ENCODE assay signal across 16 cellular contexts in the genomic region with DNA sequence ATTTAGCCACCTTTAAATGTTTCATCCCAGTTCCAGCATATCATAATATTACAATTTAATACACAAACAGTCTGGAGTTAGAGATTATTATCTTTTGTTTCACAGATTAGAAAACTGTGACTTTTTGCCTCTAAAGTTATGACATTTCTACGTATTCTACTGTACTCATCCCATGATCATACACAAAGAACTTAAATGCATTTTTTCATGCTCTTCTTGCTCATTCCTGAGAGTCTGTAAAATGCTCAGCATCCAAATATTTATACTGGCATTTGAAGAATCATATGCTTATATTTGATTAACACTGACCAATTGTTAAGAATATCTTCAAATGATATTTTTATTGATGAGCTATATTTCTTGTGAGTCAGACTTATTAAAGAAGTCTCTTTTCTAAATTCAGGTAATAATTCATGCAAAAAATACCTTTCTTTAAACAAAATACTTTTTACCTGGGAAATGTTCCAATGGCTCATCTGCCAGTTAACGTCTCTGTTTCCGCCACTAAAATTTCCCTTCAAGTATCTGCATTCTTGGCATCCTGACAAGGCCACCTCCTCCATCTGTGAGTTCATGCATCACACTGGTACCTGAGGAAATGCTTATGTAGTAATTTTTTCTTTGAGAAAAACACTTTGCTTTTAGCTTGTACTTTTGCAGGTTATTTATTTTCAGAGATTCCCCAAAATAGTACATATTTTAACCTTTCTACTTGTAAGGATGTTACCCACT.
DNase-seq lines count a peak whose midpoint lies in the region; ATAC-seq and TF ChIP-seq lines count a peak whose summit lies in the region.
"Had no signal": no experiment of that assay in that cellular context is flagged by ENCODE, and none has a peak within 500 bp of the region (broad histone marks: within the 10 kb centered on the region; RNA-seq: fewer than 3 reads in every experiment).

No MANE protein-coding gene starts in this region.

- no peak for ATAC-seq in HG03521 (IDR thresholded peaks at IDR 0.05; ENCODE audit: unreplicated experiment)
- ATAC-seq: left colon had no signal

- H3K4me1 ChIP-seq in ACC112 (ENCODE audit: control insufficient read depth, insufficient read depth, low read length, unreplicated experiment) (peaks cover 38% of the 10 kb centered on the region), SK-N-SH (ENCODE audit: control insufficient read depth in 1 of 2, insufficient read depth in 2 of 2, low read depth in 1 of 2, low read length in 1 of 2) (peaks cover 0 to 46% of the 10 kb centered on the region in 2 experiments; a peak in 3 of 4 replicates)
- H3K4me1 ChIP-seq: adrenal gland, HAP-1 had no signal

- peaks cover 36% of the 10 kb centered on the region for H3F3A ChIP-seq in SK-N-SH (replicated peaks; ENCODE audit: insufficient read depth)

- H3K9me2 ChIP-seq in SK-N-SH = no peaks in the 10 kb centered on the region

- WGBS in SK-N-SH (ENCODE audit: low lambda C conversion rate) = 12% methylated on average over 3 of the region's 3 CpGs

- H3K79me2 ChIP-seq in ACC112 (ENCODE audit: control insufficient read depth, insufficient read depth, low read length, unreplicated experiment) (no peaks in the 10 kb centered on the region), SK-N-SH (ENCODE audit: insufficient read depth) (no peaks in the 10 kb centered on the region)

- H3K4me3 ChIP-seq in ACC112 (ENCODE audit: low read depth, low read length) (peak overlapping the region; percentile 4; the same call in 1 of the 2 replicates), SK-N-SH (ENCODE audit: low read depth in 2 of 2, low read length in 1 of 2) (no peak overlapping the region; a peak in 1 of 4 replicates), fibroblast of pulmonary artery (replicated peaks; ENCODE audit: low read depth, low read length) (no peak overlapping the region)
- H3K4me3 ChIP-seq: adrenal gland, HAP-1, ovary, PC-9, spleen had no signal

- peak overlapping the region; percentile 51 for H3K4me2 ChIP-seq in SK-N-SH
- H3K4me2 ChIP-seq: PC-9 had no signal

- H3K27ac ChIP-seq in ACC112 (ENCODE audit: low read depth, low read length) = peak overlapping the region; percentile 41
- peak overlapping the region; percentile 68 to 94; a peak in 3 of 4 replicates for H3K27ac ChIP-seq in SK-N-SH (ENCODE audit: low read depth in 2 of 2, low read length in 1 of 2)
- H3K27ac ChIP-seq: adrenal gland, ovary, PC-9, spleen had no signal

- H3K36me3 ChIP-seq in ACC112 (ENCODE audit: insufficient read depth, low read length) = no peaks in the 10 kb centered on the region
- no peaks in the 10 kb centered on the region for H3K36me3 ChIP-seq in SK-N-SH (replicated peaks in 1 of 2; ENCODE audit: control insufficient read depth in 1 of 2, insufficient read depth in 2 of 2, low read length in 1 of 2)
- H3K36me3 ChIP-seq: adrenal gland, HAP-1, ovary, spleen had no signal

- H3K27me3 ChIP-seq in ACC112 (ENCODE audit: insufficient read depth, low read length) (no peaks in the 10 kb centered on the region), SK-N-SH (ENCODE audit: insufficient read depth) (no peaks in the 10 kb centered on the region)
- H3K27me3 ChIP-seq: adrenal gland, ovary, spleen had no signal

- no peaks in the 10 kb centered on the region for H3K9me3 ChIP-seq in SK-N-SH
- H3K9me3 ChIP-seq: adrenal gland, HAP-1, ovary, spleen had no signal

- peak overlapping the region; percentile 46 for H2AFZ ChIP-seq in ACC112 (ENCODE audit: low read length, unreplicated experiment)
- peak overlapping the region; percentile 20; the same call in 1 of the 2 replicates for H2AFZ ChIP-seq in SK-N-SH (ENCODE audit: low read depth)
- H2AFZ ChIP-seq: PC-9 had no signal

- peak in 1 of 2 experiments; percentile 60; a peak in 1 of 4 replicates for TF ChIP-seq EP300 in SK-N-SH (IDR thresholded peaks at IDR 0.05; ENCODE audit: borderline replicate concordance in 1 of 2, low read depth in 1 of 2, low read length in 1 of 2)

- DNase-seq in EL = peak; percentile 47
- DNase-seq in SK-N-SH = no peak
- DNase-seq in fibroblast of pulmonary artery (ENCODE audit: low read depth) = peak; percentile 47
- no peak for DNase-seq in cortex of kidney (lab: John Stamatoyannopoulos, UW)
- DNase-seq in NCI-H1048 (lab: John Stamatoyannopoulos, UW) = no peak
- no peak for DNase-seq in hypothalamus (lab: John Stamatoyannopoulos, UW)
- DNase-seq: adrenal gland, DMS79 treated with DMSO at 0.1 percent for 48 hours, left colon, NCI-H510A treated with DMSO at 0.1 percent for 48 hours, ovary, PC-9, spleen had no signal

- peak overlapping the region; percentile 61 for H3K9ac ChIP-seq in SK-N-SH

- no peak for TF ChIP-seq RAD21 in SK-N-SH (IDR thresholded peaks at IDR 0.05; ENCODE audit: low read length)

- no peaks in the 10 kb centered on the region for H4K20me1 ChIP-seq in SK-N-SH (ENCODE audit: insufficient read depth)

- CTCF ChIA-PET in SK-N-SH (lab: Yijun Ruan, JAX) = interaction anchor here (0.7 kb wide), 1 partner anchor 89 kb away, joined by 3 read pairs; no protein-coding TSS in a partner anchor

- no peak for TF ChIP-seq CTCF in SK-N-SH (IDR thresholded peaks at IDR 0.05)
- no peak for TF ChIP-seq CTCF in fibroblast of pulmonary artery (IDR thresholded peaks at IDR 0.05; ENCODE audit: low read length, missing control alignments)

- POLR2A ChIA-PET in SK-N-SH (lab: Yijun Ruan, JAX) = no interaction called here

TF ChIP-seq in SK-N-SH, 30 proteins besides CTCF, POLR2A, EP300 and RAD21 (continues in another document):
- TF ChIP-seq GABPA (IDR thresholded peaks at IDR 0.05; ENCODE audit: low read depth) = no peak
- TF ChIP-seq CHD2 (IDR thresholded peaks at IDR 0.05; ENCODE audit: low read length, partially characterized antibody) = no peak
- no peak for TF ChIP-seq FOXJ3 (CRISPR knock-in tag; IDR thresholded peaks at IDR 0.05)
- TF ChIP-seq TAF1 (IDR thresholded peaks at IDR 0.05; ENCODE audit: borderline replicate concordance, low read depth, low read length) = no peak
- TF ChIP-seq, protein P1, sequence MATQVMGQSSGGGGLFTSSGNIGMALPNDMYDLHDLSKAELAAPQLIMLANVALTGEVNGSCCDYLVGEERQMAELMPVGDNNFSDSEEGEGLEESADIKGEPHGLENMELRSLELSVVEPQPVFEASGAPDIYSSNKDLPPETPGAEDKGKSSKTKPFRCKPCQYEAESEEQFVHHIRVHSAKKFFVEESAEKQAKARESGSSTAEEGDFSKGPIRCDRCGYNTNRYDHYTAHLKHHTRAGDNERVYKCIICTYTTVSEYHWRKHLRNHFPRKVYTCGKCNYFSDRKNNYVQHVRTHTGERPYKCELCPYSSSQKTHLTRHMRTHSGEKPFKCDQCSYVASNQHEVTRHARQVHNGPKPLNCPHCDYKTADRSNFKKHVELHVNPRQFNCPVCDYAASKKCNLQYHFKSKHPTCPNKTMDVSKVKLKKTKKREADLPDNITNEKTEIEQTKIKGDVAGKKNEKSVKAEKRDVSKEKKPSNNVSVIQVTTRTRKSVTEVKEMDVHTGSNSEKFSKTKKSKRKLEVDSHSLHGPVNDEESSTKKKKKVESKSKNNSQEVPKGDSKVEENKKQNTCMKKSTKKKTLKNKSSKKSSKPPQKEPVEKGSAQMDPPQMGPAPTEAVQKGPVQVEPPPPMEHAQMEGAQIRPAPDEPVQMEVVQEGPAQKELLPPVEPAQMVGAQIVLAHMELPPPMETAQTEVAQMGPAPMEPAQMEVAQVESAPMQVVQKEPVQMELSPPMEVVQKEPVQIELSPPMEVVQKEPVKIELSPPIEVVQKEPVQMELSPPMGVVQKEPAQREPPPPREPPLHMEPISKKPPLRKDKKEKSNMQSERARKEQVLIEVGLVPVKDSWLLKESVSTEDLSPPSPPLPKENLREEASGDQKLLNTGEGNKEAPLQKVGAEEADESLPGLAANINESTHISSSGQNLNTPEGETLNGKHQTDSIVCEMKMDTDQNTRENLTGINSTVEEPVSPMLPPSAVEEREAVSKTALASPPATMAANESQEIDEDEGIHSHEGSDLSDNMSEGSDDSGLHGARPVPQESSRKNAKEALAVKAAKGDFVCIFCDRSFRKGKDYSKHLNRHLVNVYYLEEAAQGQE (IDR thresholded peaks at IDR 0.05; ENCODE audit: low read depth, low read length) = no peak
- TF ChIP-seq NRF1 (IDR thresholded peaks at IDR 0.05; ENCODE audit: low read depth, low read length) = no peak
- TF ChIP-seq, protein P2, sequence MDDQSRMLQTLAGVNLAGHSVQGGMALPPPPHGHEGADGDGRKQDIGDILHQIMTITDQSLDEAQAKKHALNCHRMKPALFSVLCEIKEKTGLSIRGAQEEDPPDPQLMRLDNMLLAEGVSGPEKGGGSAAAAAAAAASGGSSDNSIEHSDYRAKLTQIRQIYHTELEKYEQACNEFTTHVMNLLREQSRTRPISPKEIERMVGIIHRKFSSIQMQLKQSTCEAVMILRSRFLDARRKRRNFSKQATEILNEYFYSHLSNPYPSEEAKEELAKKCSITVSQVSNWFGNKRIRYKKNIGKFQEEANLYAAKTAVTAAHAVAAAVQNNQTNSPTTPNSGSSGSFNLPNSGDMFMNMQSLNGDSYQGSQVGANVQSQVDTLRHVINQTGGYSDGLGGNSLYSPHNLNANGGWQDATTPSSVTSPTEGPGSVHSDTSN (IDR thresholded peaks at IDR 0.05) = peak; percentile 60
- no peak for TF ChIP-seq ELF1 (IDR thresholded peaks at IDR 0.05)
- TF ChIP-seq FOXM1 (IDR thresholded peaks at IDR 0.05; ENCODE audit: low read depth) = 0 out of 2 replicates have a peak, but pooled peaks have one; percentile 20
- TF ChIP-seq, protein P3, sequence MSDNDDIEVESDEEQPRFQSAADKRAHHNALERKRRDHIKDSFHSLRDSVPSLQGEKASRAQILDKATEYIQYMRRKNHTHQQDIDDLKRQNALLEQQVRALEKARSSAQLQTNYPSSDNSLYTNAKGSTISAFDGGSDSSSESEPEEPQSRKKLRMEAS (IDR thresholded peaks at IDR 0.05; ENCODE audit: low read depth) = 0 out of 2 replicates have a peak, but pooled peaks have one; percentile 27
- TF ChIP-seq TCF12 (IDR thresholded peaks at IDR 0.05) = peak; percentile 69; the same call in 1 of the 2 replicates
- no peak for TF ChIP-seq GATA2 (CRISPR knock-in tag; IDR thresholded peaks at IDR 0.05)
- TF ChIP-seq POLR2AphosphoS5 (IDR thresholded peaks at IDR 0.05; ENCODE audit: low read depth, low read length) = no peak; the same call in 1 of the 2 replicates
- TF ChIP-seq, protein P4, sequence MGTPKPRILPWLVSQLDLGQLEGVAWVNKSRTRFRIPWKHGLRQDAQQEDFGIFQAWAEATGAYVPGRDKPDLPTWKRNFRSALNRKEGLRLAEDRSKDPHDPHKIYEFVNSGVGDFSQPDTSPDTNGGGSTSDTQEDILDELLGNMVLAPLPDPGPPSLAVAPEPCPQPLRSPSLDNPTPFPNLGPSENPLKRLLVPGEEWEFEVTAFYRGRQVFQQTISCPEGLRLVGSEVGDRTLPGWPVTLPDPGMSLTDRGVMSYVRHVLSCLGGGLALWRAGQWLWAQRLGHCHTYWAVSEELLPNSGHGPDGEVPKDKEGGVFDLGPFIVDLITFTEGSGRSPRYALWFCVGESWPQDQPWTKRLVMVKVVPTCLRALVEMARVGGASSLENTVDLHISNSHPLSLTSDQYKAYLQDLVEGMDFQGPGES (IDR thresholded peaks at IDR 0.05; ENCODE audit: low read depth, low read length) = no peak
- no peak for TF ChIP-seq SMC3 (IDR thresholded peaks at IDR 0.05; ENCODE audit: low read depth, low read length)

Comparison
In these comparisons a context has a peak if more than half of its experiments do, and no peak if none do; other contexts are left out.
1. DNase-seq: peak in EL (single experiment) and fibroblast of pulmonary artery (single experiment); none in SK-N-SH (single experiment), cortex of kidney (single experiment), NCI-H1048 (single experiment) and hypothalamus (0 of 51).